ENCODE assay signal across 7 cellular contexts in genomic region chr1:63572686-63573085, GRCh38. TPM values are rescaled to one million over a fixed set of nuclear protein-coding genes. Genes with fewer than 3 reads are reported as not detected.
DNase-seq lines count a peak whose midpoint lies in the region; ATAC-seq and TF ChIP-seq lines count a peak whose summit lies in the region.
"Not testable (repeated sequence)": the region's sequence is repeated elsewhere in the genome, so short reads cannot be mapped to it uniquely, and the experiment has no call there.

No MANE protein-coding gene starts in this region.

- not testable (repeated sequence) for H4K8ac ChIP-seq in H9 (replicated peaks; ENCODE audit: insufficient read length, low read depth, low read length); mesendoderm (ENCODE audit: low read depth, low read length)

- H3K36me3 ChIP-seq in HUES6 (ENCODE audit: control insufficient read depth, insufficient read depth, low read length); endodermal cell (ENCODE audit: control insufficient read depth, insufficient read depth, low read length); mesendoderm (ENCODE audit: control insufficient read depth, insufficient read depth, low read length): not testable (repeated sequence)

- not testable (repeated sequence) for H3K23ac ChIP-seq in H9 (ENCODE audit: insufficient read length, low read depth, low read length); mesendoderm (ENCODE audit: low read length)

- H3K27me3 Mint-ChIP-seq in H9 (ENCODE audit: low read depth); WTC11 (ENCODE audit: low read depth); chondrocyte (ENCODE audit: low read depth); endodermal cell (ENCODE audit: insufficient read depth): not testable (repeated sequence)

- not testable (repeated sequence) for H3K56ac ChIP-seq in H9 (ENCODE audit: insufficient read length, low read depth, low read length); mesendoderm (ENCODE audit: low read length)

- not testable (repeated sequence) for ATAC-seq in WTC11

- H3K79me2 ChIP-seq in H9 (ENCODE audit: insufficient read depth, low read length); mesendoderm (ENCODE audit: control insufficient read depth, insufficient read depth, low read length): not testable (repeated sequence)

- CTCF ChIA-PET in WTC11 (lab: Charles Lee): interaction anchor here (0.7 to 2.5 kb wide), 2 partner anchors 29 to 35 kb away, joined by 3 to 7 read pairs; no protein-coding TSS in a partner anchor

- not testable (repeated sequence) for H2BK5ac ChIP-seq in H9 (ENCODE audit: insufficient read length, low read length); mesendoderm (ENCODE audit: low read length)

- not testable (repeated sequence) for H3K14ac ChIP-seq in H9 (ENCODE audit: insufficient read depth, low read length)

- H3K27ac ChIP-seq in H9 (ENCODE audit: insufficient read length, low read depth, low read length); endodermal cell (ENCODE audit: low read depth, low read length); mesendoderm (ENCODE audit: low read depth, low read length): not testable (repeated sequence)
- peak overlapping the region; percentile 92; the same call in 1 of the 2 replicates for H3K27ac ChIP-seq in HUES6 (ENCODE audit: low read depth, low read length)

- H3K9me3 ChIP-seq in H9 (ENCODE audit: control insufficient read depth, low read depth, low read length); HUES6 (ENCODE audit: control insufficient read depth, insufficient read depth, low read depth, low read length); endodermal cell (ENCODE audit: control insufficient read depth, low read length): not testable (repeated sequence)

- not testable (repeated sequence) for H2AFZ ChIP-seq in H9 (ENCODE audit: low read length)

- DNase-seq in ELF-1 (ENCODE audit: low read depth, low spot score) (peak; percentile 52), H9 (peak; percentile 76), WTC11 (ENCODE audit: low spot score) (peak; percentile 53), endodermal cell (peak; percentile 86), mesendoderm (peak; percentile 89)
- DNase-seq in chondrocyte (ENCODE audit: low spot score): not testable (repeated sequence)

- H2BK15ac ChIP-seq in H9 (ENCODE audit: low read depth, low read length); mesendoderm (replicated peaks; ENCODE audit: low read depth): not testable (repeated sequence)

- not testable (repeated sequence) for H3K4me1 ChIP-seq in H9 (ENCODE audit: insufficient read depth, low read length)
- peaks cover 54% of the 10 kb centered on the region for H3K4me1 ChIP-seq in HUES6 (ENCODE audit: control insufficient read depth, insufficient read depth, low read length)
- peaks cover 12% of the 10 kb centered on the region for H3K4me1 ChIP-seq in endodermal cell (ENCODE audit: control insufficient read depth, insufficient read depth, low read length)
- peaks cover 12% of the 10 kb centered on the region for H3K4me1 ChIP-seq in mesendoderm (ENCODE audit: control insufficient read depth, low read depth, low read length)

- H3K18ac ChIP-seq in H9 (ENCODE audit: insufficient read length, low read depth, low read length); mesendoderm (ENCODE audit: low read length): not testable (repeated sequence)

- H3K36me3 Mint-ChIP-seq in H9 (ENCODE audit: insufficient read depth in 1 of 3, low read depth in 3 of 3); WTC11; chondrocyte (ENCODE audit: low read depth); endodermal cell (ENCODE audit: low read depth): not testable (repeated sequence)

- H4K20me1 ChIP-seq in H9 (ENCODE audit: control insufficient read depth, insufficient read depth, insufficient read length): not testable (repeated sequence)

- H3K23me2 ChIP-seq in H9 (ENCODE audit: insufficient read length, low read depth, low read length, poor library complexity, severe bottlenecking): not testable (repeated sequence)

- peaks cover 23 to 25% of the 10 kb centered on the region in 2 experiments for H3K4me1 Mint-ChIP-seq in H9
- peaks cover 33% of the 10 kb centered on the region for H3K4me1 Mint-ChIP-seq in WTC11
- H3K4me1 Mint-ChIP-seq in chondrocyte (ENCODE audit: low read depth): not testable (repeated sequence)
- peaks cover 24% of the 10 kb centered on the region for H3K4me1 Mint-ChIP-seq in endodermal cell

- H4K91ac ChIP-seq in H9 (ENCODE audit: insufficient read length, low read depth, low read length): not testable (repeated sequence)

- not testable (repeated sequence) for H2AK5ac ChIP-seq in H9 (ENCODE audit: insufficient read length, low read length); mesendoderm (ENCODE audit: low read length)

- H3T11ph ChIP-seq in H9 (ENCODE audit: low read length): not testable (repeated sequence)

- not testable (repeated sequence) for H3K9me3 Mint-ChIP-seq in H9; WTC11; chondrocyte (ENCODE audit: low read depth); endodermal cell

- WGBS in H9 (ENCODE audit: extremely low coverage, insufficient read length, low lambda C conversion rate): no CpG with 5 or more reads among the region's 8 CpGs
- WGBS in endodermal cell (ENCODE audit: insufficient coverage in 1 of 2, insufficient read length in 1 of 2), 2 experiments: 17% methylated on average over 8 of the region's 8 CpGs; no CpG with 5 or more reads in 1 of the 2 experiments
- no CpG with 5 or more reads among the region's 8 CpGs for WGBS in mesendoderm (ENCODE audit: extremely low coverage, insufficient coverage, low lambda C conversion rate)

- not testable (repeated sequence) for H3K9ac ChIP-seq in H9 (ENCODE audit: extremely low read depth, insufficient read length, low read length); HUES6 (ENCODE audit: low read length); endodermal cell (ENCODE audit: extremely low read depth, low read length, poor library complexity, severe bottlenecking); mesendoderm (ENCODE audit: low read length)

- not testable (repeated sequence) for H2BK120ac ChIP-seq in H9 (ENCODE audit: low read depth, low read length, poor library complexity, severe bottlenecking); mesendoderm (ENCODE audit: low read depth, low read length)

- peak overlapping the region in 1 of 3 experiments; percentile 16; a peak in 5 of 7 replicates for H3K27ac Mint-ChIP-seq in H9
- H3K27ac Mint-ChIP-seq in WTC11, endodermal cell: not testable (repeated sequence)
- peak overlapping the region; percentile 20 for H3K27ac Mint-ChIP-seq in chondrocyte (ENCODE audit: unreplicated experiment)

- not testable (repeated sequence) for H3K27me3 ChIP-seq in H9 (ENCODE audit: insufficient read depth, low read length); HUES6 (ENCODE audit: control insufficient read depth, insufficient read depth, low read length); endodermal cell (ENCODE audit: control insufficient read depth, insufficient read depth, low read length, poor library complexity, severe bottlenecking); mesendoderm (ENCODE audit: insufficient read depth, low read length, poor library complexity)

- H2BK12ac ChIP-seq in H9 (ENCODE audit: insufficient read length, low read depth, low read length): not testable (repeated sequence)

- not testable (repeated sequence) for H4K5ac ChIP-seq in H9 (ENCODE audit: insufficient read length, low read depth, low read length); mesendoderm (ENCODE audit: low read length)

- not testable (repeated sequence) for H2BK20ac ChIP-seq in H9 (ENCODE audit: low read depth, low read length, poor library complexity, severe bottlenecking)

- H3K4ac ChIP-seq in H9 (ENCODE audit: low read depth, low read length); mesendoderm (ENCODE audit: low read depth, low read length): not testable (repeated sequence)

- TF ChIP-seq CTCF in H9 (conservative IDR thresholded peaks at IDR 0.05); WTC11 (IDR thresholded peaks at IDR 0.05); chondrocyte (IDR thresholded peaks at IDR 0.05); endodermal cell (conservative IDR thresholded peaks at IDR 0.05): not testable (repeated sequence)

- not testable (repeated sequence) for H3K79me1 ChIP-seq in H9 (ENCODE audit: insufficient read depth, low read depth, low read length, poor library complexity, severe bottlenecking); mesendoderm (ENCODE audit: low read length)

- not testable (repeated sequence) for H3K4me2 ChIP-seq in H9 (ENCODE audit: insufficient read depth, insufficient read length, low read length); mesendoderm (ENCODE audit: low read length)

- peak overlapping the region in 1 of 2 experiments; percentile 19; a peak in 2 of 5 replicates for H3K4me3 Mint-ChIP-seq in H9
- not testable (repeated sequence) for H3K4me3 Mint-ChIP-seq in WTC11; chondrocyte (ENCODE audit: unreplicated experiment); endodermal cell

- not testable (repeated sequence) for H3K4me3 ChIP-seq in HUES6 (ENCODE audit: low read depth, low read length); endodermal cell (ENCODE audit: low read length); mesendoderm (ENCODE audit: low read length)

- POLR2A ChIA-PET in WTC11 (lab: Charles Lee): not testable (repeated sequence)

RNA-seq across cellular contexts. Expression of gene PGM1, which starts 20.5 kb away (rescaled TPM):
- total RNA-seq in H9 (2021) (56.4 and 58.5 TPM in 2 replicates), WTC11 (2021) (111 to 146 TPM (median 143 TPM) in 3 replicates), chondrocyte (96.9 to 111 TPM (median 104 TPM) in 3 replicates), endodermal cell (100 to 1,000 TPM; 119 to 165 TPM)
- polyA plus RNA-seq in endodermal cell (2013, experiment 1 of 2): 60.8 TPM
- polyA plus RNA-seq in endodermal cell (2013, experiment 2 of 2): 52.3 TPM
- polyA plus RNA-seq in mesendoderm (2013, experiment 1 of 2): 46.0 TPM
- polyA plus RNA-seq in mesendoderm (2013, experiment 2 of 2): 47.9 TPM

RNA-seq across cellular contexts. Expression of gene EFCAB7, which starts 49.4 kb away (rescaled TPM):
- total RNA-seq in H9 (2021) (3.0 and 4.2 TPM in 2 replicates), WTC11 (2021) (2.3 to 4.3 TPM (median 2.8 TPM) in 3 replicates), chondrocyte (3.8 to 8.9 TPM (median 4.1 TPM) in 3 replicates), endodermal cell (10 to 100 TPM in 1 of 2 donors, 1 to 10 TPM in 1; 9.3 to 11.5 TPM)
- polyA plus RNA-seq in endodermal cell (2013, experiment 1 of 2): 11.4 TPM
- polyA plus RNA-seq in endodermal cell (2013, experiment 2 of 2): 12.5 TPM
- 3.6 TPM for polyA plus RNA-seq in mesendoderm (2013, experiment 1 of 2)
- 3.3 TPM for polyA plus RNA-seq in mesendoderm (2013, experiment 2 of 2)

RNA-seq across cellular contexts. Expression of gene ITGB3BP, which starts 49.7 kb away (rescaled TPM):
- total RNA-seq in H9 (2021) (46.6 and 47.2 TPM in 2 replicates), WTC11 (2021) (47.2 to 51.7 TPM (median 50.2 TPM) in 3 replicates), chondrocyte (12.7 to 19.7 TPM (median 15.6 TPM) in 3 replicates), endodermal cell (10 to 100 TPM; 41.5 to 62.7 TPM)
- polyA plus RNA-seq in endodermal cell (2013, experiment 1 of 2): 82.7 TPM
- 86.2 TPM for polyA plus RNA-seq in endodermal cell (2013, experiment 2 of 2)
- 56.6 TPM for polyA plus RNA-seq in mesendoderm (2013, experiment 1 of 2)
- 57.4 TPM for polyA plus RNA-seq in mesendoderm (2013, experiment 2 of 2)
